In genomic region chr14:43014338-43014737, GRCh38 we compare ENCODE assay signal across 34 cellular contexts.
"Had no signal": no experiment of that assay in that cellular context is flagged by ENCODE, and none has a peak within 500 bp of the region (broad histone marks: within the 10 kb centered on the region; RNA-seq: fewer than 3 reads in every experiment).

No MANE protein-coding gene starts in this region.

- ATAC-seq: activated naive CD4-positive, alpha-beta T cell treated with anti-CD3 and anti-CD28 coated beads, Interleukin-2, amount 50 U/mL, for 72 hours; activated naive CD8-positive, alpha-beta T cell treated with anti-CD3 and anti-CD28 coated beads, Interleukin-2, amount 50 U/mL, for 24 hours; activated T-cell treated with anti-CD3 and anti-CD28 coated beads, Interleukin-2, amount 50 U/mL, for 4 hours; activated T-cell treated with anti-CD3 and anti-CD28 coated beads, Interleukin-2, amount 50 U/mL, for 72 hours; activated T-helper 17 cell treated with anti-CD3 and anti-CD28 coated beads, Interleukin-2, amount 50 U/mL, for 72 hours; body of pancreas had no signal

- H3K9me3 ChIP-seq: adrenal gland, ascending aorta, body of pancreas had no signal

- H3K4me3 ChIP-seq: adrenal gland, ascending aorta, body of pancreas, breast epithelium, cardiac muscle cell had no signal

- H3K27ac ChIP-seq: adrenal gland, ascending aorta, body of pancreas, brain microvascular endothelial cell, breast epithelium, cardiac muscle cell had no signal

- H3K36me3 ChIP-seq: adrenal gland, ascending aorta, brain microvascular endothelial cell, cardiac muscle cell had no signal

- FAIRE-seq: astrocyte, bronchial epithelial cell had no signal

- H3K27me3 ChIP-seq: adrenal gland, ascending aorta, body of pancreas, brain microvascular endothelial cell, breast epithelium, cardiac muscle cell had no signal

- DNase-seq: activated effector memory CD4-positive, alpha-beta T cell treated with anti-CD3 and anti-CD28 coated beads, Interleukin-2, amount 50 U/mL, for 16 hours; activated effector memory CD4-positive, alpha-beta T cell treated with Interleukin-2 at 50 U/mL for 16 hours; activated gamma-delta T cell; activated gamma-delta T cell treated with Interleukin-2 at 50 U/mL for 16 hours; activated naive CD4-positive, alpha-beta T cell; activated naive CD4-positive, alpha-beta T cell treated with anti-CD3 and anti-CD28 coated beads for 36 hours; activated naive CD4-positive, alpha-beta T cell treated with anti-CD3 and anti-CD28 coated beads, Interleukin-2, amount 10 ng/mL, durations not matched to agents 7 days and 5 days; activated naive CD4-positive, alpha-beta T cell treated with anti-CD3 and anti-CD28 coated beads, Interleukin-2, amount 50 U/mL, for 16 hours; activated naive CD4-positive, alpha-beta T cell treated with Interleukin-2 at 50 U/mL for 16 hours; activated naive CD8-positive, alpha-beta T cell treated with anti-CD3 and anti-CD28 coated beads for 36 hours; activated naive CD8-positive, alpha-beta T cell treated with anti-CD3 and anti-CD28 coated beads, Interleukin-2, amount 10 ng/mL, durations not matched to agents 7 days and 5 days; activated naive CD8-positive, alpha-beta T cell treated with anti-CD3 and anti-CD28 coated beads, Interleukin-2, amount 50 U/mL, for 24 hours; activated T-cell treated with anti-CD3 and anti-CD28 coated beads, Interleukin-2, amount 50 U/mL, for 1 hour; activated T-cell treated with anti-CD3 and anti-CD28 coated beads, Interleukin-2, amount 50 U/mL, for 24 hours; activated T-cell treated with anti-CD3 and anti-CD28 coated beads, Interleukin-2, amount 50 U/mL, for 4 hours; activated T-cell treated with anti-CD3 and anti-CD28 coated beads, Interleukin-2, amount 50 U/mL, for 48 hours; activated T-cell treated with anti-CD3 and anti-CD28 coated beads, Interleukin-2, amount 50 U/mL, for 72 hours; adrenal gland; amniotic stem cell; amygdala; anterior cingulate cortex; aorta; body of pancreas; brain microvascular endothelial cell; caudate nucleus; central memory CD4-positive, alpha-beta T cell; cerebellar nuclear complex had no signal

- H3K4me1 ChIP-seq: adrenal gland, ascending aorta, body of pancreas, breast epithelium had no signal
